Comparison of ENCODE assay signal across 26 cellular contexts in the genomic region with DNA sequence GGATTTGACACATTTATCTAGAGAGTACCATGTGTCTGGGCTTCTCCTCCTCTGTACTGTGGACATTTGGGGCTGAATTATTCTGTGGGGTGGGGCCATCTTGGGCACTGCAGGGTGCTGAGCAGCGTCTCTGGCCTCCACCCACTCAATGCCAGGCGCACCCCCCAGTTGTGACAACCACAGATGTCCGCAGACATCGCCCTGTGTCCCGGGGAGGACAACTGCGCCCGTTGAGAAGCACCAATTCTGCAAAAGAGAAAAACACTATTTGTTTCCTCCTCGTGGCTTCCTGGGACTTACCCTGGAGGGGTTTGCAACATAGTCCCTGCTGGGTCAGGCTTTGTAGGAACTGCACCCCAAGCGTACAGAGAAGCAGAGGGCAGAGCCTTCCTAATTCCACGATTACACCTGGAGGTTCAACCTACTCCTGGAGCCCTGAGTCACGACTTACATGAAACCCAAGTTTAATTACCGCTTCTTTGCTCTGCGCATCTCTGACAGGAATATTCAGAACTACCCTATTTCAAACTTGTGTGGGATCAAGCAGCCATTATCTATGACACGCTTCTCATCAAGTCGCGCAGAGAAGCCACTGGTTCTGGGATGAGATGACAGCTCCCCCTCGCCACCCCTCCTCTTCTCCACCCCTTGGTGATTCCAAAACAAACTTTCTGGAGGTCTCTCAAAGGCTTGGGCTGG. TPM values are rescaled to one million over a fixed set of nuclear protein-coding genes. Genes with fewer than 3 reads are reported as not detected.
"Had no signal": no experiment of that assay in that cellular context is flagged by ENCODE, and none has a peak within 500 bp of the region (broad histone marks: within the 10 kb centered on the region; RNA-seq: fewer than 3 reads in every experiment).

No MANE protein-coding gene starts in this region.

- H3K27ac ChIP-seq: body of pancreas, cardiac muscle cell, foreskin keratinocyte, hepatocyte, left lung, neutrophil, pancreas, upper lobe of left lung, WERI-Rb-1 had no signal

- H3K9me3 ChIP-seq: body of pancreas, left lung, neutrophil, pancreas, upper lobe of left lung had no signal

- DNase-seq: activated CD4-positive, alpha-beta T cell treated with anti-CD3 and anti-CD28 coated beads for 1 hour; activated CD4-positive, alpha-beta T cell treated with anti-CD3 and anti-CD28 coated beads, Interleukin-2, amount 50 U/mL, for 1 hour; activated CD8-positive, alpha-beta T cell treated with anti-CD3 and anti-CD28 coated beads, Interleukin-2, amount 10 ng/mL, durations not matched to agents 7 days and 5 days; activated gamma-delta T cell; activated naive CD4-positive, alpha-beta T cell treated with anti-CD3 and anti-CD28 coated beads, Interleukin-2, amount 50 U/mL, for 16 hours; activated naive CD8-positive, alpha-beta T cell treated with anti-CD3 and anti-CD28 coated beads, Interleukin-2, amount 50 U/mL, for 24 hours; body of pancreas; dermis blood vessel endothelial cell; effector memory CD4-positive, alpha-beta T cell; foreskin keratinocyte; immature natural killer cell; left lung; pancreas; small intestine; stimulated activated CD4-positive, alpha-beta T cell treated with anti-CD3 and anti-CD28 coated beads, Interleukin-15, amount 100 ng/mL, for 24 hours; stimulated activated CD8-positive, alpha-beta memory T cell treated with anti-CD3 and anti-CD28 coated beads, Interleukin-4, amount 100 ng/mL, for 48 hours; stimulated activated naive CD4-positive, alpha-beta T cell; T-helper 1 cell; upper lobe of left lung; WERI-Rb-1 had no signal

- H3K4me1 ChIP-seq: foreskin keratinocyte, pancreas had no signal

- H3K4me3 ChIP-seq: body of pancreas, cardiac muscle cell, hepatocyte, left lung, lung, pancreas, upper lobe of left lung had no signal

- ATAC-seq: activated CD8-positive, alpha-beta T cell treated with anti-CD3 and anti-CD28 coated beads, Interleukin-2, amount 10 ng/mL, durations not matched to agents 7 days and 5 days; activated naive CD8-positive, alpha-beta T cell treated with anti-CD3 and anti-CD28 coated beads, Interleukin-2, amount 50 U/mL, for 24 hours; body of pancreas; foreskin keratinocyte; left lung; pancreas; sciatic nerve had no signal

- H3K27me3 ChIP-seq: body of pancreas, foreskin keratinocyte, hepatocyte, left lung, pancreas, upper lobe of left lung had no signal

- H3K4me2 ChIP-seq: hepatocyte had no signal

- H3K36me3 ChIP-seq: cardiac muscle cell had no signal

RNA-seq across cellular contexts. Expression of a gene that starts 29.7 kb away (rescaled TPM):
- total RNA-seq: activated CD8-positive, alpha-beta T cell treated with anti-CD3 and anti-CD28 coated beads, Interleukin-2, amount 10 ng/mL, durations not matched to agents 7 days and 5 days; activated T-helper 1 cell treated with anti-CD3 and anti-CD28 coated beads, Interleukin-12 subunit alpha, Interleukin-12 subunit beta, Interleukin-2, Interleukin-4 antibody, amounts not matched to agents 30 ng/mL and 10 ng/mL and 1 ng/mL, durations not matched to agents 14 hours and 24 hours and 36 hours had no signal
